15 cellular contexts compared by ENCODE assay signal in genomic region chr9:134682651-134683364, GRCh38. TPM values are rescaled to one million over a fixed set of nuclear protein-coding genes. Genes with fewer than 3 reads are reported as not detected.
DNase-seq lines count a peak whose midpoint lies in the region; ATAC-seq and TF ChIP-seq lines count a peak whose summit lies in the region.
"Had no signal": no experiment of that assay in that cellular context is flagged by ENCODE, and none has a peak within 500 bp of the region (broad histone marks: within the 10 kb centered on the region; RNA-seq: fewer than 3 reads in every experiment).

No MANE protein-coding gene starts in this region.

- DNase-seq in adipocyte (ENCODE audit: low read depth) = no peak
- DNase-seq in right atrium auricular region (ENCODE audit: low spot score) = no peak
- peak; percentile 62 for DNase-seq in sigmoid colon
- no peak for DNase-seq in uterus
- DNase-seq in GM10266 (ENCODE audit: extremely low spot score) = no peak
- DNase-seq in HUDEP-2 (lab: John Stamatoyannopoulos, UW; ENCODE audit: unreplicated experiment in 76 of 76) = no peak
- DNase-seq: ACHN; CD4-positive, alpha-beta memory T cell; NCI-H1092; NCI-H345; NCI-H526 treated with DMSO at 0.1 percent for 48 hours had no signal

- no peak for ATAC-seq in HG03025 (IDR thresholded peaks at IDR 0.05; ENCODE audit: low FRiP score, unreplicated experiment)

- TF ChIP-seq CTCF in right atrium auricular region (IDR thresholded peaks at IDR 0.05) (no peak), sigmoid colon (IDR thresholded peaks at IDR 0.05) (no peak), uterus (IDR thresholded peaks at IDR 0.05) (no peak), GM10266 (IDR thresholded peaks at IDR 0.05; ENCODE audit: control insufficient read depth, insufficient read depth, low read depth, missing control alignments) (no peak)

- H3K27me3 ChIP-seq in adipocyte (replicated peaks; ENCODE audit: control insufficient read depth, insufficient read depth, low read length) = no peaks in the 10 kb centered on the region
- no peaks in the 10 kb centered on the region for H3K27me3 ChIP-seq in right atrium auricular region
- no peaks in the 10 kb centered on the region for H3K27me3 ChIP-seq in sigmoid colon
- no peaks in the 10 kb centered on the region for H3K27me3 ChIP-seq in uterus

- 78 to 82% methylated on average over 25 of the region's 25 CpGs for WGBS in sigmoid colon, 2 donors

- no peak for TF ChIP-seq EP300 in sigmoid colon (IDR thresholded peaks at IDR 0.05)

- H3K4me1 ChIP-seq in adipocyte (ENCODE audit: control insufficient read depth, insufficient read depth, low read length) = peaks cover 18% of the 10 kb centered on the region
- peaks cover 0 to 29% of the 10 kb centered on the region in 2 donors for H3K4me1 ChIP-seq in right atrium auricular region
- H3K4me1 ChIP-seq in sigmoid colon = peaks cover 0 to 65% (median 58%) of the 10 kb centered on the region in 4 donors
- H3K4me1 ChIP-seq in uterus = peaks cover 0 to 22% of the 10 kb centered on the region in 2 donors

- intact Hi-C loops in sigmoid colon (cut with DNase I) (no loop called here), uterus (cut with DNase I; ENCODE audit: low total_unique reads) (no loop called here)

- H3K9me3 ChIP-seq in adipocyte (ENCODE audit: control insufficient read depth, low read length) (no peaks in the 10 kb centered on the region), right atrium auricular region (no peaks in the 10 kb centered on the region), sigmoid colon (no peaks in the 10 kb centered on the region), uterus (no peaks in the 10 kb centered on the region)

- TF ChIP-seq POLR2A in sigmoid colon (IDR thresholded peaks at IDR 0.05) (no peak), uterus (IDR thresholded peaks at IDR 0.05) (no peak)

- H3K36me3 ChIP-seq in adipocyte (ENCODE audit: control insufficient read depth, insufficient read depth, low read length, severe bottlenecking) (peaks cover 26% of the 10 kb centered on the region), right atrium auricular region (no peaks in the 10 kb centered on the region), sigmoid colon (peaks cover 0 to 6% (median 0%) of the 10 kb centered on the region in 4 donors), uterus (no peaks in the 10 kb centered on the region)

- H3K27ac ChIP-seq in right atrium auricular region (peak overlapping the region; percentile 43 to 57), sigmoid colon (peak overlapping the region in 2 of 4 donors; percentile 71 to 73), uterus (peak overlapping the region; percentile 56 to 63)
- H3K27ac ChIP-seq: KMS-11 had no signal

- H3K4me3 ChIP-seq in adipocyte (ENCODE audit: low read length) (no peak overlapping the region), right atrium auricular region (no peak overlapping the region), sigmoid colon (no peak overlapping the region), uterus (no peak overlapping the region)

- peak overlapping the region; percentile 59 for H3K9ac ChIP-seq in adipocyte (ENCODE audit: low read length)
- H3K9ac ChIP-seq: KMS-11 had no signal

RNA-seq across cellular contexts. Expression of gene COL5A1, which starts 41.2 kb away (rescaled TPM):
- total RNA-seq in right atrium auricular region (10 to 100 TPM; 10.9 to 22.0 TPM), sigmoid colon (100 to 1,000 TPM in 1 of 4 donors, 10 to 100 TPM in 3; 24.2 to 168 (median 59.4) TPM), uterus (100 to 1,000 TPM in 2 of 4 donors, 10 to 100 TPM in 2; 21.2 to 604 (median 129) TPM)
- 10 to 100 TPM in 1 of 3 donors, 1 to 10 TPM in 2; 4.2 to 13.2 (median 4.4) TPM for polyA plus RNA-seq in sigmoid colon
- total RNA-seq: B cell, MCF 10A had no signal
